In the genomic region with DNA sequence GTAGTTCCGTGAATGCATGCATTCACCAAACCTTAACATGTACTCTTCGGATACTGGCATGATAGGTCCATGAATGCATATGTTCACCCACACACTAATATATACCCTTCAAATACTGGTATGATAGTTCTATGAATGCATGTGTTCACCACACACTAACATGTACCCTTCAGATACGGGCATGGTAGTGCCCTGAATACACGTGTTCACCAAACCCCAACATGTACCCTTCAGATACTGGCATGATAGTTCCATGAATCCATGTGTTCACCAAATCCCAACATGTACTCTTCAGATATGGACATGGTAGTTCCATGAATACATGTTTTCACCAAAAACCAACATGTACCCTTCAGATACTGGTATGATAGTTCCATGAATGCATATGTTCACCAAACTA, we compare ENCODE assay signal across 12 cellular contexts. TPM values are rescaled to one million over a fixed set of nuclear protein-coding genes. Genes with fewer than 3 reads are reported as not detected.
"Had no signal": no experiment of that assay in that cellular context is flagged by ENCODE, and none has a peak within 500 bp of the region (broad histone marks: within the 10 kb centered on the region; RNA-seq: fewer than 3 reads in every experiment).

No MANE protein-coding gene starts in this region.

- H3K36me3 ChIP-seq: HAP-1 had no signal

- H3K4me3 ChIP-seq: GM23248, GM23338, HAP-1 had no signal

- H3K4me1 ChIP-seq: HAP-1 had no signal

- DNase-seq: GM23248, GOT3, H7, H9, HCEC 1CT, HFFc6 had no signal

- H3K4me2 ChIP-seq: GM23338 had no signal

- H3K27ac ChIP-seq: GM23248 had no signal

- FAIRE-seq: H1, H54 had no signal

- ATAC-seq: GM23338, HCT116 had no signal

- H3K9ac ChIP-seq: GM23248 had no signal

- H2AFZ ChIP-seq: GM23248, GM23338 had no signal

- H3K9me3 ChIP-seq: HAP-1 had no signal

RNA-seq across cellular contexts. Expression of a gene that starts 48.5 kb away (rescaled TPM):
- total RNA-seq: GM23248, H4, HFFc6 had no signal
- polyA plus RNA-seq: GM23248 had no signal
